ENCODE assay signal across 9 cellular contexts in the genomic region with DNA sequence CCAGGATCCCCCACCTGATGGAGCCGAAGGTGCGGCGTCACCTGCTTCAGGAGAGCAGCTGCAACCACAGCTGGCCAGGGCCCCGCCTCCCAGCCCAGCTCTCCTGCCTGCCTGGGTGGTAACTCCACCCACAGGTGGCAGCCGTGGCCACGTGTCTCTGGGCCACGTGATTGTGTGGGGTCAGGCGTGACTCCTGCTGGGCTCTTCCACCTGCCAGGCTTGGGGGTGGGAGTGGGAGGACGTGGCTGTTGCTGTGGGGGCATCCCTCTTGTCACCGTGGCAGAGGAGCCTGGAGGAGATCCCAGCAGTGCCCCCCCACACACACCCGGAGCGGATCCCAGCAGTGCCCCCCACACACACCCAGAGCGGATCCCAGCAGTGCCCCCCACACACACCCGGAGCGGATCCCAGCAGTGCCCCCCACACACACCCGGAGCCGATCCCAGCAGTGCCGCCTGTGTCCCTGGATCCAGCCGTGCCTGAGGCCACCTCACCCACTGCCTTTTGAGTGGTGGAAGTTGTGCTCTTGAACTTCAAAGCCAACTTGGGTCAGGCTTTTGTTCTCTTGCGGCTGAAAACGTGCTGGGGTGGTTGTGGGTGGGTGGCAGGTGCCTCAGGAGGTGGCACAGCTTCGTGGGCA. TPM values are rescaled to one million over a fixed set of nuclear protein-coding genes. Genes with fewer than 3 reads are reported as not detected.
DNase-seq lines count a peak whose midpoint lies in the region; ATAC-seq and TF ChIP-seq lines count a peak whose summit lies in the region.
"Had no signal": no experiment of that assay in that cellular context is flagged by ENCODE, and none has a peak within 500 bp of the region (broad histone marks: within the 10 kb centered on the region; RNA-seq: fewer than 3 reads in every experiment).

No MANE protein-coding gene starts in this region.

- CTCF ChIA-PET in OCI-LY7 (lab: Charles Lee; ENCODE audit: unreplicated experiment) = no interaction called here

- TF ChIP-seq CTCF in OCI-LY7 (conservative IDR thresholded peaks at IDR 0.05; ENCODE audit: low read length) (no peak), foreskin keratinocyte (conservative IDR thresholded peaks at IDR 0.05) (no peak), WERI-Rb-1 (IDR thresholded peaks at IDR 0.05; ENCODE audit: low read depth, low read length) (no peak)

- H3K36me3 ChIP-seq in OCI-LY7 (ENCODE audit: insufficient read depth, low read length) = no peaks in the 10 kb centered on the region
- no peaks in the 10 kb centered on the region; the same call in 1 of the 2 replicates for H3K36me3 ChIP-seq in WERI-Rb-1

- H3K4me1 ChIP-seq in OCI-LY7 (ENCODE audit: insufficient read depth, low read length, poor library complexity, severe bottlenecking) (peaks cover 7% of the 10 kb centered on the region), foreskin keratinocyte (no peaks in the 10 kb centered on the region)

- in situ Hi-C loops in KBM-7 (cut with MboI; ENCODE audit: low pct_unique_long_range_greater_than_20kb, low sequenced_read_pairs) = no loop called here

- DNase-seq in COLO668 (lab: John Stamatoyannopoulos, UW; ENCODE audit: unreplicated experiment) (peak; percentile 91), HPDE6-E6E7 (ENCODE audit: extremely low spot score) (peak; percentile 33), OCI-LY7 (ENCODE audit: low spot score) (peak; percentile 76), foreskin keratinocyte (no peak), KBM-7 (no peak), WERI-Rb-1 (no peak), T1000 (lab: John Stamatoyannopoulos, UW) (no peak), NCI-H1930 (lab: John Stamatoyannopoulos, UW) (no peak)
- DNase-seq: NK-92 treated with Interleukin-12 subunit alpha and Interleukin-12 subunit beta, amount 100 ng/mL, for 24 hours had no signal

- no peak overlapping the region for H3K27ac ChIP-seq in OCI-LY7 (ENCODE audit: low read depth, low read length, poor library complexity, severe bottlenecking)
- no peak overlapping the region for H3K27ac ChIP-seq in foreskin keratinocyte
- H3K27ac ChIP-seq in WERI-Rb-1 = no peak overlapping the region

- POLR2A ChIA-PET in OCI-LY7 (lab: Charles Lee) = no interaction called here

- no peaks in the 10 kb centered on the region for H3K79me2 ChIP-seq in OCI-LY7 (ENCODE audit: insufficient read depth, low read depth, low read length)

- H3K27me3 ChIP-seq in foreskin keratinocyte = peaks cover 61% of the 10 kb centered on the region
- no peaks in the 10 kb centered on the region for H3K27me3 ChIP-seq in WERI-Rb-1 (ENCODE audit: insufficient read depth, low read depth, severe bottlenecking)

- H3K9me2 ChIP-seq in OCI-LY7 (ENCODE audit: insufficient read depth, low read length) = no peaks in the 10 kb centered on the region

- H3K9me3 ChIP-seq in OCI-LY7 (ENCODE audit: low read length) = no peaks in the 10 kb centered on the region
- H3K9me3 ChIP-seq in WERI-Rb-1 (ENCODE audit: severe bottlenecking) = no peaks in the 10 kb centered on the region

- BruUV-seq in OCI-LY7 (replicated peaks; lab: Mats Ljungman, UMichigan) = no TSS peak

- H4K20me1 ChIP-seq in OCI-LY7 (ENCODE audit: insufficient read depth, low read length) = no peaks in the 10 kb centered on the region

- peak overlapping the region; percentile 24 for H3K4me2 ChIP-seq in OCI-LY7 (ENCODE audit: low read length)

- intact Hi-C loops in OCI-LY7 (cut with micrococcal nuclease; ENCODE audit: unreplicated experiment) = no loop called here

- no peak overlapping the region for H3K4me3 ChIP-seq in OCI-LY7 (ENCODE audit: low read depth, low read length, poor library complexity, severe bottlenecking)
- no peak overlapping the region for H3K4me3 ChIP-seq in WERI-Rb-1 (ENCODE audit: low read depth, low read length)

- ATAC-seq in foreskin keratinocyte = peak; percentile 45

- H2AFZ ChIP-seq in OCI-LY7 (ENCODE audit: low read length) = no peak overlapping the region

RNA-seq across cellular contexts. Expression of gene POFUT2, which starts 32.2 kb away (rescaled TPM):
- 14.4 and 20.5 TPM in 2 replicates for total RNA-seq in OCI-LY7 (2014; rRNA removed; shearing (Covaris generic))
- total RNA-seq in OCI-LY7 (2022) (17.0 and 20.4 TPM in 2 replicates), foreskin keratinocyte (15.6 and 18.3 TPM in 2 replicates)
- 12.2 and 13.3 TPM in 2 replicates for polyA plus RNA-seq in foreskin keratinocyte

Comparison
In these comparisons a context has a peak if more than half of its experiments do, and no peak if none do; other contexts are left out.
1. DNase-seq: peak in COLO668 (single experiment), HPDE6-E6E7 (single experiment) and OCI-LY7 (single experiment); none in foreskin keratinocyte (0 of 2), KBM-7 (single experiment), WERI-Rb-1 (single experiment), T1000 (single experiment) and NCI-H1930 (0 of 2).